27 cellular contexts compared by ENCODE assay signal in the genomic region with DNA sequence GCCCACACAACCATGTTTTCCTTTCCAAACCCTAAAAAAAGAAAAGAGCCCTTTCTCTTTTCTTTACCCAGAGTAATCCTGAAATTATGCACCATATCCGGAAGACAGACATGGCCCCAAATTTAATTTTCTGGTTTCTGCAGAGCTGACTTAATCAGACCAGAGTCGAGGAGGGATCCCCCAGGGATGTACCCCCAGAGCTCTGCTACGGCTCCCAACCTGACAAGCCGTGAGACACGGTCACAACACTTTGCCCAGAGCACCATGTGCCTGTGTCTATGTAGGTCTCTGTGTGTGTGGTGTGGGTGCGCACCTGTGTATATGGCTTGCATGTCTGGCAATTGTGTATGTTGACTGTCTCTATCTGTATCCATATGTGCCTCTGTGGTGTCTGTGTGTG.
"Had no signal": no experiment of that assay in that cellular context is flagged by ENCODE, and none has a peak within 500 bp of the region (broad histone marks: within the 10 kb centered on the region; RNA-seq: fewer than 3 reads in every experiment).

No MANE protein-coding gene starts in this region.

- H2AFZ ChIP-seq: neural progenitor cell, parathyroid adenoma had no signal

- H3K9me3 ChIP-seq: ovary, psoas muscle, right lobe of liver, suprapubic skin, testis, tibial artery, transverse colon, upper lobe of left lung, vagina had no signal

- DNase-seq: natural killer cell; occipital lobe; ovary; psoas muscle; right cardiac atrium; right lobe of liver; stimulated activated CD4-positive, alpha-beta T cell treated with anti-CD3 and anti-CD28 coated beads, Interleukin-12 subunit alpha, Interleukin-12 subunit beta, amount 100 ng/mL, for 4 hours; stimulated activated CD4-positive, alpha-beta T cell treated with anti-CD3 and anti-CD28 coated beads, Interleukin-1b, Interleukin-23, amount 100 ng/mL, for 48 hours; stimulated activated CD4-positive, alpha-beta T cell treated with anti-CD3 and anti-CD28 coated beads, Interleukin-4, amount 100 ng/mL, for 1 hour; stimulated activated CD4-positive, alpha-beta T cell treated with anti-CD3 and anti-CD28 coated beads, Interleukin-4, amount 100 ng/mL, for 4 hours; stimulated activated CD8-positive, alpha-beta memory T cell treated with anti-CD3 and anti-CD28 coated beads, Interleukin-4, amount 100 ng/mL, for 48 hours; stimulated activated naive CD4-positive, alpha-beta T cell; stimulated activated naive CD8-positive, alpha-beta T cell treated with anti-CD3 and anti-CD28 coated beads, Interleukin-15, amount 100 ng/mL, for 72 hours; stimulated activated naive CD8-positive, alpha-beta T cell treated with anti-CD3 and anti-CD28 coated beads, Interleukin-15, Interleukin-2, amounts not matched to agents 100 U/mL and 50 U/mL, for 24 hours; substantia nigra; testis; tibial artery; transverse colon; upper lobe of left lung had no signal

- H3K4me3 ChIP-seq: neural progenitor cell, ovary, psoas muscle, right lobe of liver, skin epidermis, smooth muscle cell, spleen, suprapubic skin, testis, tibial artery, transverse colon, upper lobe of left lung, vagina had no signal

- H3K79me2 ChIP-seq: parathyroid adenoma had no signal

- ATAC-seq: psoas muscle; right cardiac atrium; right lobe of liver; stimulated activated memory B cell treated with anti-CD40 and anti-IgM and Interleukin-4, amounts not matched to agents 10 μg/mL and 1 μg/mL and 100 μg/mL, for 72 hours; stimulated activated naive CD8-positive, alpha-beta T cell treated with anti-CD3 and anti-CD28 coated beads, Interleukin-15, amount 100 ng/mL, for 72 hours; stimulated activated naive CD8-positive, alpha-beta T cell treated with anti-CD3 and anti-CD28 coated beads, Interleukin-15, Interleukin-2, amounts not matched to agents 100 U/mL and 50 U/mL, for 24 hours had no signal

- H3K9ac ChIP-seq: neural progenitor cell, parathyroid adenoma had no signal

- H3K4me1 ChIP-seq: neural progenitor cell, parathyroid adenoma, psoas muscle, suprapubic skin, testis, tibial artery, transverse colon, upper lobe of left lung, vagina had no signal

- H3K27ac ChIP-seq: neural progenitor cell, ovary, parathyroid adenoma, psoas muscle, right lobe of liver, skin epidermis, suprapubic skin, testis, tibial artery, transverse colon, upper lobe of left lung, vagina had no signal

- H3K4me2 ChIP-seq: neural progenitor cell, smooth muscle cell had no signal

- H3K36me3 ChIP-seq: neural progenitor cell, ovary, right lobe of liver, spleen, suprapubic skin, tibial artery, transverse colon, upper lobe of left lung, vagina had no signal

- H3K27me3 ChIP-seq: neural progenitor cell, ovary, right lobe of liver, spleen, suprapubic skin, testis, tibial artery, transverse colon, upper lobe of left lung, vagina had no signal
